In genomic region chr19:16588089-16588823, GRCh38 we compare ENCODE assay signal across 8 cellular contexts. TPM values are rescaled to one million over a fixed set of nuclear protein-coding genes. Genes with fewer than 3 reads are reported as not detected.
A peak's percentile ranks its signal among the peaks of the same experiment; 100 is the strongest.
DNase-seq lines count a peak whose midpoint lies in the region; ATAC-seq, FAIRE-seq and TF ChIP-seq lines count a peak whose summit lies in the region.

No MANE protein-coding gene starts in this region.

- peak; percentile 37 for ATAC-seq in GM21786 (IDR thresholded peaks at IDR 0.05; ENCODE audit: unreplicated experiment)
- ATAC-seq in pancreas, result peak; percentile 60 to 80 (median 76)

- H3K27ac Mint-ChIP-seq in activated CD4-positive, alpha-beta T cell treated with anti-CD3 and anti-CD28 coated beads, Interleukin-2, amount 10 ng/mL, durations not matched to agents 24 days and 14 days, result peak overlapping the region; percentile 96

- 88% methylated on average over 22 of the region's 22 CpGs; no CpG with 5 or more reads in 1 of the 2 experiments for WGBS in H1 (ENCODE audit: extremely low coverage in 1 of 2, insufficient coverage in 1 of 2, insufficient read length in 1 of 2, insufficient replicate concordance in 2 of 2, low coverage in 1 of 2, low lambda C conversion rate in 2 of 2, missing lambda C conversion rate in 1 of 2), 2 experiments
- 29 to 34% methylated on average over 22 of the region's 22 CpGs for WGBS in pancreas, 2 donors

- peaks cover 10% of the 10 kb centered on the region; the same call in 1 of the 2 replicates for H3F3A ChIP-seq in PC-9 (ENCODE audit: insufficient read depth, low read depth)

- H3K79me2 ChIP-seq in H1 (ENCODE audit: control insufficient read depth in 1 of 2, insufficient read depth in 2 of 2, low read length in 2 of 2) (peaks cover 17 to 95% of the 10 kb centered on the region in 2 experiments; a peak in 3 of 4 replicates), PC-9 (ENCODE audit: low read depth) (peaks cover 96% of the 10 kb centered on the region)

- peaks cover 45% of the 10 kb centered on the region for H3K79me1 ChIP-seq in H1 (ENCODE audit: low read depth, low read length)

- TF ChIP-seq EP300 in H1 (IDR thresholded peaks at IDR 0.05; ENCODE audit: borderline replicate concordance in 1 of 2, low read depth in 2 of 2, low read length in 2 of 2), result no peak

- peaks cover 72% of the 10 kb centered on the region for H3K4me1 Mint-ChIP-seq in activated CD4-positive, alpha-beta T cell treated with anti-CD3 and anti-CD28 coated beads, Interleukin-2, amount 10 ng/mL, durations not matched to agents 24 days and 14 days

- TF ChIP-seq RAD21 in H1 (IDR thresholded peaks at IDR 0.05 in 1 of 2, conservative IDR thresholded peaks at IDR 0.05 in 1 of 2; ENCODE audit: low read depth in 2 of 2, low read length in 2 of 2), result 0 out of 4 replicates have a peak, but pooled peaks of 1 of the 2 experiments have one; percentile 5

- H3K4ac ChIP-seq in H1 (replicated peaks; ENCODE audit: insufficient read length, low read depth, low read length), result no peak overlapping the region

- H2BK120ac ChIP-seq in H1 (replicated peaks; ENCODE audit: low read depth, low read length), result no peak overlapping the region

- no peak overlapping the region for H3K56ac ChIP-seq in H1 (replicated peaks; ENCODE audit: insufficient read length, low read depth, low read length)

- peak overlapping the region; percentile 18; the same call in 1 of the 2 replicates for H2BK5ac ChIP-seq in H1 (ENCODE audit: low read depth, low read length)

- H4K20me1 ChIP-seq in H1 (replicated peaks in 1 of 2; ENCODE audit: control insufficient read depth in 1 of 2, insufficient read depth in 2 of 2, low read length in 2 of 2) (peaks cover 36 to 51% of the 10 kb centered on the region in 2 experiments), PC-9 (ENCODE audit: insufficient read depth) (peaks cover 91% of the 10 kb centered on the region)

- H2AK5ac ChIP-seq in H1 (ENCODE audit: low read depth, low read length), result no peak overlapping the region

- H3K4me1 ChIP-seq in H1 (replicated peaks in 1 of 4; ENCODE audit: control insufficient read depth in 3 of 4, insufficient read depth in 4 of 4, low read length in 3 of 4) (peaks cover 10 to 55% (median 34%) of the 10 kb centered on the region in 4 experiments), pancreas (peaks cover 17 to 57% (median 18%) of the 10 kb centered on the region in 3 donors), PC-9 (replicated peaks; ENCODE audit: insufficient read depth) (peaks cover 22% of the 10 kb centered on the region)

- H3K9ac ChIP-seq in H1 (replicated peaks in 1 of 4; ENCODE audit: extremely low read depth in 1 of 4, low read depth in 3 of 4, low read length in 3 of 4), result no peak overlapping the region; a peak in 1 of 7 replicates

- H2AFZ ChIP-seq in H1 (ENCODE audit: low read length) (no peak overlapping the region), PC-9 (no peak overlapping the region)

- TF ChIP-seq POLR2A in H1 (IDR thresholded peaks at IDR 0.05; ENCODE audit: control extremely low read depth in 1 of 2, low read depth in 2 of 2, low read length in 2 of 2), result no peak

- H3K27me3 ChIP-seq in H1 (replicated peaks in 1 of 4; ENCODE audit: control insufficient read depth in 3 of 4, extremely low read depth in 1 of 4, insufficient read depth in 3 of 4, low read length in 3 of 4) (no peaks in the 10 kb centered on the region), pancreas (no peaks in the 10 kb centered on the region), PC-9 (ENCODE audit: insufficient read depth, low read depth) (no peaks in the 10 kb centered on the region)

- peaks cover 6% of the 10 kb centered on the region for H3K36me3 Mint-ChIP-seq in activated CD4-positive, alpha-beta T cell treated with anti-CD3 and anti-CD28 coated beads, Interleukin-2, amount 10 ng/mL, durations not matched to agents 24 days and 14 days (ENCODE audit: low read depth)

- H4K91ac ChIP-seq in H1 (replicated peaks; ENCODE audit: insufficient read length, low read length), result no peak overlapping the region

- H3K4me3 Mint-ChIP-seq in activated CD4-positive, alpha-beta T cell treated with anti-CD3 and anti-CD28 coated beads, Interleukin-2, amount 10 ng/mL, durations not matched to agents 24 days and 14 days, result peak overlapping the region; percentile 87

- H3K23ac ChIP-seq in H1 (ENCODE audit: insufficient read length), result no peak overlapping the region

- in situ Hi-C loops in GM13977 (cut with MboI; ENCODE audit: low pct_unique_long_range_greater_than_20kb, low sequenced_read_pairs, unreplicated experiment), result no loop called here

- H3K36me3 ChIP-seq in H1 (ENCODE audit: control insufficient read depth in 2 of 4, insufficient read depth in 4 of 4, low read length in 3 of 4) (no peaks in the 10 kb centered on the region), pancreas (no peaks in the 10 kb centered on the region), PC-9 (ENCODE audit: low read depth) (no peaks in the 10 kb centered on the region)

- no peak overlapping the region for H3K18ac ChIP-seq in H1 (ENCODE audit: extremely low read depth, low read length)

- DNase-seq in GM13977 (ENCODE audit: low spot score) (peak; percentile 87), MV-4-11 (lab: John Stamatoyannopoulos, UW) (peak; percentile 90), H1 (ENCODE audit: low read depth in 1 of 2, low spot score in 2 of 2) (no peak), pancreas (peak in 5 of 6 donors; percentile 50 to 75 (median 51)), PC-9 (no peak), epidermal melanocyte (ENCODE audit: insufficient read length, low spot score) (no peak)
- peak; percentile 87 for DNase-seq in activated CD4-positive, alpha-beta T cell treated with anti-CD3 and anti-CD28 coated beads, Interleukin-2, amount 10 ng/mL, durations not matched to agents 24 days and 14 days

- TF ChIP-seq CTCF in GM13977 (IDR thresholded peaks at IDR 0.05; ENCODE audit: extremely low read depth, insufficient read depth, missing control alignments) (peak; percentile 27), H1 (IDR thresholded peaks at IDR 0.05; ENCODE audit: control extremely low read depth in 1 of 3, insufficient read depth in 1 of 3, low read depth in 1 of 3, low read length in 3 of 3) (no peak), pancreas (IDR thresholded peaks at IDR 0.05) (no peak), PC-9 (conservative IDR thresholded peaks at IDR 0.05) (no peak)

- no peaks in the 10 kb centered on the region for H3K23me2 ChIP-seq in H1 (ENCODE audit: low read depth, low read length)

- POLR2A ChIA-PET in H1 (lab: Charles Lee; ENCODE audit: partially characterized antibody), result interaction anchor here (0.7 to 1.8 kb wide), 7 partner anchors 11 to 48 kb away, joined by 3 to 9 read pairs (median 3); partner anchors contain the start of gene SLC35E1
- POLR2A ChIA-PET in PC-9 (lab: Charles Lee; ENCODE audit: unreplicated experiment), result no interaction called here

- FAIRE-seq in H1 (lab: Jason Lieb, UNC), result no peak
- no peak for FAIRE-seq in pancreas (lab: Jason Lieb, UNC)

- no peak overlapping the region for H2BK12ac ChIP-seq in H1 (ENCODE audit: low read depth, low read length)

- H3K27ac ChIP-seq in H1 (ENCODE audit: low read depth, low read length) (no peak overlapping the region), pancreas (peak overlapping the region in 3 of 4 donors; percentile 2 to 55 (median 36)), PC-9 (no peak overlapping the region)

- H3K9me3 Mint-ChIP-seq in activated CD4-positive, alpha-beta T cell treated with anti-CD3 and anti-CD28 coated beads, Interleukin-2, amount 10 ng/mL, durations not matched to agents 24 days and 14 days, result no peaks in the 10 kb centered on the region

- no TSS peak for BruUV-seq in PC-9 (replicated peaks; lab: Mats Ljungman, UMichigan)

- H3K4me2 ChIP-seq in H1 (ENCODE audit: insufficient read depth in 1 of 2, low read depth in 2 of 2, low read length in 2 of 2), result peak overlapping the region in 1 of 2 experiments; percentile 30; a peak in 1 of 4 replicates
- H3K4me2 ChIP-seq in PC-9, result no peak overlapping the region

- H3K4me3 ChIP-seq in H1 (ENCODE audit: extremely low read depth in 1 of 4, insufficient read depth in 2 of 4, low read depth in 3 of 4, low read length in 4 of 4) (no peak overlapping the region), pancreas (peak overlapping the region in 1 of 4 donors; percentile 9), PC-9 (no peak overlapping the region)

- intact Hi-C loops in activated CD4-positive, alpha-beta T cell treated with anti-CD3 and anti-CD28 coated beads, Interleukin-2, amount 10 ng/mL, durations not matched to agents 24 days and 14 days (cut with micrococcal nuclease), result no loop called here
- intact Hi-C loops in pancreas (cut with DNase I) (no loop called here), PC-9 (cut with micrococcal nuclease; ENCODE audit: unreplicated experiment) (no loop called here)

- no peak overlapping the region for H4K5ac ChIP-seq in H1 (ENCODE audit: insufficient read length, low read depth, low read length)

- no peak overlapping the region for H3K14ac ChIP-seq in H1 (ENCODE audit: insufficient read length)

- no peaks in the 10 kb centered on the region for H3K27me3 Mint-ChIP-seq in activated CD4-positive, alpha-beta T cell treated with anti-CD3 and anti-CD28 coated beads, Interleukin-2, amount 10 ng/mL, durations not matched to agents 24 days and 14 days

- H2BK15ac ChIP-seq in H1 (ENCODE audit: low read length), result no peak overlapping the region

- H3K9me2 ChIP-seq in PC-9 (ENCODE audit: insufficient read depth), result no peaks in the 10 kb centered on the region

- H3K9me3 ChIP-seq in H1 (ENCODE audit: insufficient read depth in 2 of 2, low read depth in 1 of 2, low read length in 1 of 2) (no peaks in the 10 kb centered on the region), pancreas (no peaks in the 10 kb centered on the region), PC-9 (ENCODE audit: insufficient read depth, low read depth) (no peaks in the 10 kb centered on the region; the same call in 1 of the 2 replicates)

- peak overlapping the region; percentile 0; the same call in 1 of the 2 replicates for H4K8ac ChIP-seq in H1 (ENCODE audit: extremely low read depth, insufficient read depth, low read length)

- CTCF ChIA-PET in H1 (lab: Charles Lee; ENCODE audit: partially characterized antibody), result interaction anchor here (0.6 to 1.7 kb wide), 5 partner anchors 10 to 804 kb away, joined by 3 to 6 read pairs (median 4); no protein-coding TSS in a partner anchor
- CTCF ChIA-PET in PC-9 (lab: Charles Lee), result no interaction called here

- H2BK20ac ChIP-seq in H1 (ENCODE audit: low read length), result no peak overlapping the region

RNA-seq across cellular contexts. Expression of gene SLC35E1, which starts 16.0 kb away (rescaled TPM):
- 60.2 and 65.0 TPM in 2 replicates for total RNA-seq in activated CD4-positive, alpha-beta T cell treated with anti-CD3 and anti-CD28 coated beads, Interleukin-2, amount 10 ng/mL, durations not matched to agents 24 days and 14 days
- 26.0 and 28.5 TPM in 2 replicates for total RNA-seq in H1 (2021; fragmentation: NEBNext Ultra II Directional; extraction: Animal tissue kit (Norgen Biotek cat#: 25700))
- 31.2 and 31.9 TPM in 2 replicates for polyA plus RNA-seq in H1 (2011; rRNA removed)
- 19.0 TPM for polyA plus RNA-seq in H1 (2011; cell fraction: cytosol; rRNA removed)
- 47.0 TPM for polyA plus RNA-seq in H1 (2011; cell fraction: nucleus; rRNA removed)
- polyA plus RNA-seq in H1 (2012, experiment 1 of 2), result 17.7 to 21.3 TPM (median 20.5 TPM) in 4 replicates
- 15.8 TPM for polyA plus RNA-seq in H1 (2012, experiment 2 of 2)
- 36.8 TPM for polyA plus RNA-seq in H1 (2013, experiment 1 of 2)
- polyA plus RNA-seq in H1 (2013, experiment 2 of 2), result 43.2 TPM
- 52.9 and 53.8 TPM in 2 replicates for polyA minus RNA-seq in H1 (2011; rRNA and poly(A)+ RNA removed)
- polyA minus RNA-seq in H1 (2011; cell fraction: cytosol; rRNA and poly(A)+ RNA removed), result 20.4 TPM
- polyA minus RNA-seq in H1 (2011; cell fraction: nucleus; rRNA and poly(A)+ RNA removed), result 24.4 TPM
- 10 to 100 TPM; 32.1 to 42.1 (median 35.5) TPM for total RNA-seq in pancreas
- polyA plus RNA-seq in pancreas, result 10 to 100 TPM; 22.9 to 28.2 TPM
- 61.0 and 65.3 TPM in 2 replicates for total RNA-seq in PC-9 (2021)

RNA-seq across cellular contexts. Expression of gene MED26, which starts 39.7 kb away (rescaled TPM):
- total RNA-seq in activated CD4-positive, alpha-beta T cell treated with anti-CD3 and anti-CD28 coated beads, Interleukin-2, amount 10 ng/mL, durations not matched to agents 24 days and 14 days, result 15.5 and 16.8 TPM in 2 replicates
- 10.7 and 12.3 TPM in 2 replicates for total RNA-seq in H1 (2021; fragmentation: NEBNext Ultra II Directional; extraction: Animal tissue kit (Norgen Biotek cat#: 25700))
- polyA plus RNA-seq in H1 (2011; rRNA removed) (5.3 and 6.2 TPM in 2 replicates), pancreas (1 to 10 TPM; 3.7 to 3.8 TPM)
- polyA plus RNA-seq in H1 (2011; cell fraction: cytosol; rRNA removed), result 5.3 TPM
- 7.5 TPM for polyA plus RNA-seq in H1 (2011; cell fraction: nucleus; rRNA removed)
- polyA plus RNA-seq in H1 (2012, experiment 1 of 2), result 5.9 to 7.5 TPM (median 7.2 TPM) in 4 replicates
- polyA plus RNA-seq in H1 (2012, experiment 2 of 2), result 6.3 TPM
- 7.3 TPM for polyA plus RNA-seq in H1 (2013, experiment 1 of 2)
- polyA plus RNA-seq in H1 (2013, experiment 2 of 2), result 6.5 TPM
- 6.0 and 8.6 TPM in 2 replicates for polyA minus RNA-seq in H1 (2011; rRNA and poly(A)+ RNA removed)
- 11.6 TPM for polyA minus RNA-seq in H1 (2011; cell fraction: cytosol; rRNA and poly(A)+ RNA removed)
- polyA minus RNA-seq in H1 (2011; cell fraction: nucleus; rRNA and poly(A)+ RNA removed), result 15.5 TPM
- total RNA-seq in pancreas (1 to 10 TPM; 3.9 to 7.1 (median 4.4) TPM), PC-9 (2021) (11.9 and 13.0 TPM in 2 replicates)

RNA-seq across cellular contexts. Expression of gene CHERP, which starts 46.0 kb away (rescaled TPM):
- total RNA-seq in activated CD4-positive, alpha-beta T cell treated with anti-CD3 and anti-CD28 coated beads, Interleukin-2, amount 10 ng/mL, durations not matched to agents 24 days and 14 days, result 88.6 and 89.8 TPM in 2 replicates
- 72.5 and 73.7 TPM in 2 replicates for total RNA-seq in H1 (2021; fragmentation: NEBNext Ultra II Directional; extraction: Animal tissue kit (Norgen Biotek cat#: 25700))
- polyA plus RNA-seq in H1 (2011; rRNA removed) (13.9 and 23.9 TPM in 2 replicates), pancreas (10 to 100 TPM; 23.8 to 26.8 TPM)
- polyA plus RNA-seq in H1 (2011; cell fraction: cytosol; rRNA removed), result 9.3 TPM
- 52.5 TPM for polyA plus RNA-seq in H1 (2011; cell fraction: nucleus; rRNA removed)
- polyA plus RNA-seq in H1 (2012, experiment 1 of 2), result 38.9 to 59.6 TPM (median 54.5 TPM) in 4 replicates
- 37.2 TPM for polyA plus RNA-seq in H1 (2012, experiment 2 of 2)
- polyA plus RNA-seq in H1 (2013, experiment 1 of 2), result 47.6 TPM
- polyA plus RNA-seq in H1 (2013, experiment 2 of 2), result 44.8 TPM
- polyA minus RNA-seq in H1 (2011; rRNA and poly(A)+ RNA removed), result 6.0 and 8.6 TPM in 2 replicates
- polyA minus RNA-seq in H1 (2011; cell fraction: cytosol; rRNA and poly(A)+ RNA removed), result 25.3 TPM
- 26.4 TPM for polyA minus RNA-seq in H1 (2011; cell fraction: nucleus; rRNA and poly(A)+ RNA removed)
- total RNA-seq in pancreas (10 to 100 TPM; 11.0 to 21.7 (median 16.6) TPM), PC-9 (2021) (47.7 and 52.9 TPM in 2 replicates)

Comparison
In these comparisons a context has a peak if more than half of its experiments do, and no peak if none do; other contexts are left out.
1. DNase-seq: peak in GM13977 (single experiment), MV-4-11 (single experiment), activated CD4-positive, alpha-beta T cell treated with anti-CD3 and anti-CD28 coated beads, Interleukin-2, amount 10 ng/mL, durations not matched to agents 24 days and 14 days (single experiment) and pancreas (5 of 6); none in H1 (0 of 2), PC-9 (0 of 2) and epidermal melanocyte (single experiment).
2. H3K27ac ChIP-seq: peak in pancreas (3 of 4); none in H1 (single experiment) and PC-9 (single experiment).